1 cellular context compared by ENCODE assay signal in the genomic region with DNA sequence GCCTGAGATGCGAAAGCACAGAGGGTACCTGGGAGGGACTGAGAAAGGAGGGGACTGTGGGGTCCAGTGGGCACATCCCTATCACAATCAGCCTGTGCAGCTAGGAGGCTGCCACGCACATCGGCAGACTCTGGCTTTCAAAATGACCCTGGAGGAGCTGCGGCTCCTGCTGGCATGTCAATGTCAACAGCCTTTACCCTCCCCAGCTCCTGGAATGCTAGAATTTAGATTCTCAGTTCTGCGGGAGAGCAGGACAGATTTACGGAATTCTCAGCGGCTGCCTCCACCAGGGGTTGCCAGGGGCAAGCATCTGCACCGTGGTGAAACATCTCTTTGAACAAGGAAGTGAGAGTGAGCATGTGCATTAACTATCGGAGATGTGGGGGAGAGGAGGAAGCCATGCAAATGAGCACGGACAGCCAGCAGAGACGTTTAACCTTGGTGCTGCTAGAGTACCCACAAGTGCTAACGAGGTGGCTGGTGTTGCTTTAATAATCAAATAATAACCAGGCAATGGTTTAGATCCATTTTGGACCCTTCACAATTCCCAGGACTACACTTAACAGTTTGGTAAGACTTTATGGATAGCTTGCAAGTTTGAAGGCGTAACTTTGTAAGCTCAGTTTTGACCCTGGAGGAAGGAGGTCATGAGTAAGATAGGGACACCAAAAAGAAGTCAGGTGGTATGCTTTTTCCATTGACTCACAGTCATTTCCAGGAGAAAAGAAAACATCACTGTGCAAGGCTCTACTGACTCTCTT.
TF ChIP-seq lines count a peak whose summit lies in the region.

No MANE protein-coding gene starts in this region.

TF ChIP-seq in GM12878, 131 proteins besides CTCF, POLR2A, EP300 and RAD21 (continued from another document and continues in another):
- TF ChIP-seq ZNF687 (IDR thresholded peaks at IDR 0.05) (peak; percentile 85), STAT3 (IDR thresholded peaks at IDR 0.05; ENCODE audit: low read depth, low read length) (no peak), MXI1 (IDR thresholded peaks at IDR 0.05; ENCODE audit: low read depth, low read length) (peak; percentile 88), PML (IDR thresholded peaks at IDR 0.05; ENCODE audit: low read length) (no peak; the same call in 1 of the 2 replicates), ATF7 (IDR thresholded peaks at IDR 0.05; ENCODE audit: low read depth) (peak; percentile 58), FOXM1 (IDR thresholded peaks at IDR 0.05; ENCODE audit: low read depth, low read length) (no peak), USF1 (IDR thresholded peaks at IDR 0.05; ENCODE audit: borderline replicate concordance, extremely low read length, insufficient read depth, low read depth, low read length) (peak; percentile 17), CHD2 (IDR thresholded peaks at IDR 0.05; ENCODE audit: borderline replicate concordance, low read depth, low read length) (peak; percentile 76; the same call in 1 of the 2 replicates), ZNF217 (IDR thresholded peaks at IDR 0.05) (no peak), CHD1 (IDR thresholded peaks at IDR 0.05; ENCODE audit: low read depth, low read length) (no peak), SMARCA5 (IDR thresholded peaks at IDR 0.05) (no peak), CHD4 (IDR thresholded peaks at IDR 0.05) (no peak), RCOR1 (conservative IDR thresholded peaks at IDR 0.05; ENCODE audit: low read depth, low read length) (no peak), HDAC6 (IDR thresholded peaks at IDR 0.05; ENCODE audit: unreplicated experiment) (no peak), TAF1 (IDR thresholded peaks at IDR 0.05; ENCODE audit: borderline replicate concordance, low read depth, low read length) (peak; percentile 75; the same call in 1 of the 2 replicates), BACH1 (IDR thresholded peaks at IDR 0.05; ENCODE audit: borderline replicate concordance) (no peak; the same call in 1 of the 2 replicates), MEF2A (IDR thresholded peaks at IDR 0.05; ENCODE audit: insufficient read depth, low read depth, low read length) (no peak), FOXK2 (IDR thresholded peaks at IDR 0.05) (no peak), SREBF2 (IDR thresholded peaks at IDR 0.05; ENCODE audit: low read length) (no peak), ETV6 (conservative IDR thresholded peaks at IDR 0.05 in 1 of 2, IDR thresholded peaks at IDR 0.05 in 1 of 2; ENCODE audit: borderline replicate concordance in 1 of 2, low read depth in 1 of 2) (peak in 1 of 2 experiments; percentile 74; a peak in 2 of 4 replicates), JUNB (IDR thresholded peaks at IDR 0.05) (no peak), CBFB (IDR thresholded peaks at IDR 0.05; ENCODE audit: low read depth) (0 out of 2 replicates have a peak, but pooled peaks have one; percentile 40), NFXL1 (IDR thresholded peaks at IDR 0.05; ENCODE audit: borderline replicate concordance) (no peak), LARP7 (IDR thresholded peaks at IDR 0.05) (no peak), ESRRA (IDR thresholded peaks at IDR 0.05; ENCODE audit: low read length) (no peak), STAT1 (conservative IDR thresholded peaks at IDR 0.05) (no peak), NR2C1 (IDR thresholded peaks at IDR 0.05) (no peak; the same call in 1 of the 2 replicates), IKZF2 (IDR thresholded peaks at IDR 0.05) (peak; percentile 66 to 77; a peak in 3 of 4 replicates), BRCA1 (IDR thresholded peaks at IDR 0.05; ENCODE audit: low read depth, low read length) (no peak), BCL3 (IDR thresholded peaks at IDR 0.05; ENCODE audit: borderline replicate concordance, insufficient read depth, low read depth, low read length, poor library complexity, severe bottlenecking) (no peak), SREBF1 (IDR thresholded peaks at IDR 0.05; ENCODE audit: low read length) (no peak), PAX8 (IDR thresholded peaks at IDR 0.05) (no peak), ZNF384 (IDR thresholded peaks at IDR 0.05; ENCODE audit: borderline replicate concordance, low read depth, low read length) (no peak), BHLHE40 (IDR thresholded peaks at IDR 0.05; ENCODE audit: borderline replicate concordance in 1 of 2, low read depth in 2 of 2, low read length in 1 of 2) (peak; percentile 89 to 90)
- TF ChIP-seq, protein P1, sequence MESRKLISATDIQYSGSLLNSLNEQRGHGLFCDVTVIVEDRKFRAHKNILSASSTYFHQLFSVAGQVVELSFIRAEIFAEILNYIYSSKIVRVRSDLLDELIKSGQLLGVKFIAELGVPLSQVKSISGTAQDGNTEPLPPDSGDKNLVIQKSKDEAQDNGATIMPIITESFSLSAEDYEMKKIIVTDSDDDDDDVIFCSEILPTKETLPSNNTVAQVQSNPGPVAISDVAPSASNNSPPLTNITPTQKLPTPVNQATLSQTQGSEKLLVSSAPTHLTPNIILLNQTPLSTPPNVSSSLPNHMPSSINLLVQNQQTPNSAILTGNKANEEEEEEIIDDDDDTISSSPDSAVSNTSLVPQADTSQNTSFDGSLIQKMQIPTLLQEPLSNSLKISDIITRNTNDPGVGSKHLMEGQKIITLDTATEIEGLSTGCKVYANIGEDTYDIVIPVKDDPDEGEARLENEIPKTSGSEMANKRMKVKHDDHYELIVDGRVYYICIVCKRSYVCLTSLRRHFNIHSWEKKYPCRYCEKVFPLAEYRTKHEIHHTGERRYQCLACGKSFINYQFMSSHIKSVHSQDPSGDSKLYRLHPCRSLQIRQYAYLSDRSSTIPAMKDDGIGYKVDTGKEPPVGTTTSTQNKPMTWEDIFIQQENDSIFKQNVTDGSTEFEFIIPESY (IDR thresholded peaks at IDR 0.05) = no peak
- TF ChIP-seq, protein P2, sequence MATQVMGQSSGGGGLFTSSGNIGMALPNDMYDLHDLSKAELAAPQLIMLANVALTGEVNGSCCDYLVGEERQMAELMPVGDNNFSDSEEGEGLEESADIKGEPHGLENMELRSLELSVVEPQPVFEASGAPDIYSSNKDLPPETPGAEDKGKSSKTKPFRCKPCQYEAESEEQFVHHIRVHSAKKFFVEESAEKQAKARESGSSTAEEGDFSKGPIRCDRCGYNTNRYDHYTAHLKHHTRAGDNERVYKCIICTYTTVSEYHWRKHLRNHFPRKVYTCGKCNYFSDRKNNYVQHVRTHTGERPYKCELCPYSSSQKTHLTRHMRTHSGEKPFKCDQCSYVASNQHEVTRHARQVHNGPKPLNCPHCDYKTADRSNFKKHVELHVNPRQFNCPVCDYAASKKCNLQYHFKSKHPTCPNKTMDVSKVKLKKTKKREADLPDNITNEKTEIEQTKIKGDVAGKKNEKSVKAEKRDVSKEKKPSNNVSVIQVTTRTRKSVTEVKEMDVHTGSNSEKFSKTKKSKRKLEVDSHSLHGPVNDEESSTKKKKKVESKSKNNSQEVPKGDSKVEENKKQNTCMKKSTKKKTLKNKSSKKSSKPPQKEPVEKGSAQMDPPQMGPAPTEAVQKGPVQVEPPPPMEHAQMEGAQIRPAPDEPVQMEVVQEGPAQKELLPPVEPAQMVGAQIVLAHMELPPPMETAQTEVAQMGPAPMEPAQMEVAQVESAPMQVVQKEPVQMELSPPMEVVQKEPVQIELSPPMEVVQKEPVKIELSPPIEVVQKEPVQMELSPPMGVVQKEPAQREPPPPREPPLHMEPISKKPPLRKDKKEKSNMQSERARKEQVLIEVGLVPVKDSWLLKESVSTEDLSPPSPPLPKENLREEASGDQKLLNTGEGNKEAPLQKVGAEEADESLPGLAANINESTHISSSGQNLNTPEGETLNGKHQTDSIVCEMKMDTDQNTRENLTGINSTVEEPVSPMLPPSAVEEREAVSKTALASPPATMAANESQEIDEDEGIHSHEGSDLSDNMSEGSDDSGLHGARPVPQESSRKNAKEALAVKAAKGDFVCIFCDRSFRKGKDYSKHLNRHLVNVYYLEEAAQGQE (IDR thresholded peaks at IDR 0.05; ENCODE audit: low read depth, low read length) = 0 out of 2 replicates have a peak, but pooled peaks have one; percentile 25
- TF ChIP-seq, protein P3, sequence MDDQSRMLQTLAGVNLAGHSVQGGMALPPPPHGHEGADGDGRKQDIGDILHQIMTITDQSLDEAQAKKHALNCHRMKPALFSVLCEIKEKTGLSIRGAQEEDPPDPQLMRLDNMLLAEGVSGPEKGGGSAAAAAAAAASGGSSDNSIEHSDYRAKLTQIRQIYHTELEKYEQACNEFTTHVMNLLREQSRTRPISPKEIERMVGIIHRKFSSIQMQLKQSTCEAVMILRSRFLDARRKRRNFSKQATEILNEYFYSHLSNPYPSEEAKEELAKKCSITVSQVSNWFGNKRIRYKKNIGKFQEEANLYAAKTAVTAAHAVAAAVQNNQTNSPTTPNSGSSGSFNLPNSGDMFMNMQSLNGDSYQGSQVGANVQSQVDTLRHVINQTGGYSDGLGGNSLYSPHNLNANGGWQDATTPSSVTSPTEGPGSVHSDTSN (IDR thresholded peaks at IDR 0.05; ENCODE audit: insufficient replicate concordance, low read depth, low read length) = no peak
- TF ChIP-seq, protein P4, sequence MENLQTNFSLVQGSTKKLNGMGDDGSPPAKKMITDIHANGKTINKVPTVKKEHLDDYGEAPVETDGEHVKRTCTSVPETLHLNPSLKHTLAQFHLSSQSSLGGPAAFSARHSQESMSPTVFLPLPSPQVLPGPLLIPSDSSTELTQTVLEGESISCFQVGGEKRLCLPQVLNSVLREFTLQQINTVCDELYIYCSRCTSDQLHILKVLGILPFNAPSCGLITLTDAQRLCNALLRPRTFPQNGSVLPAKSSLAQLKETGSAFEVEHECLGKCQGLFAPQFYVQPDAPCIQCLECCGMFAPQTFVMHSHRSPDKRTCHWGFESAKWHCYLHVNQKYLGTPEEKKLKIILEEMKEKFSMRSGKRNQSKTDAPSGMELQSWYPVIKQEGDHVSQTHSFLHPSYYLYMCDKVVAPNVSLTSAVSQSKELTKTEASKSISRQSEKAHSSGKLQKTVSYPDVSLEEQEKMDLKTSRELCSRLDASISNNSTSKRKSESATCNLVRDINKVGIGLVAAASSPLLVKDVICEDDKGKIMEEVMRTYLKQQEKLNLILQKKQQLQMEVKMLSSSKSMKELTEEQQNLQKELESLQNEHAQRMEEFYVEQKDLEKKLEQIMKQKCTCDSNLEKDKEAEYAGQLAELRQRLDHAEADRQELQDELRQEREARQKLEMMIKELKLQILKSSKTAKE (IDR thresholded peaks at IDR 0.05; ENCODE audit: low read depth, poor library complexity, severe bottlenecking) = peak; percentile 32
- TF ChIP-seq, protein P5, sequence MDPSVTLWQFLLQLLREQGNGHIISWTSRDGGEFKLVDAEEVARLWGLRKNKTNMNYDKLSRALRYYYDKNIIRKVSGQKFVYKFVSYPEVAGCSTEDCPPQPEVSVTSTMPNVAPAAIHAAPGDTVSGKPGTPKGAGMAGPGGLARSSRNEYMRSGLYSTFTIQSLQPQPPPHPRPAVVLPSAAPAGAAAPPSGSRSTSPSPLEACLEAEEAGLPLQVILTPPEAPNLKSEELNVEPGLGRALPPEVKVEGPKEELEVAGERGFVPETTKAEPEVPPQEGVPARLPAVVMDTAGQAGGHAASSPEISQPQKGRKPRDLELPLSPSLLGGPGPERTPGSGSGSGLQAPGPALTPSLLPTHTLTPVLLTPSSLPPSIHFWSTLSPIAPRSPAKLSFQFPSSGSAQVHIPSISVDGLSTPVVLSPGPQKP (IDR thresholded peaks at IDR 0.05; ENCODE audit: low read depth, low read length) = no peak
